9 cellular contexts compared by ENCODE assay signal in genomic region chr6:15327271-15327670, GRCh38.
DNase-seq lines count a peak whose midpoint lies in the region; ATAC-seq, FAIRE-seq and TF ChIP-seq lines count a peak whose summit lies in the region.
"Had no signal": no experiment of that assay in that cellular context is flagged by ENCODE, and none has a peak within 500 bp of the region (broad histone marks: within the 10 kb centered on the region; RNA-seq: fewer than 3 reads in every experiment).

No MANE protein-coding gene starts in this region.

- no peaks in the 10 kb centered on the region for H3K9me3 Mint-ChIP-seq in activated naive CD8-positive, alpha-beta T cell treated with anti-CD3 and anti-CD28 coated beads, Interleukin-2, amount 10 ng/mL, durations not matched to agents 7 days and 5 days

- H4K20me1 ChIP-seq in neural cell (ENCODE audit: insufficient read depth), result no peaks in the 10 kb centered on the region

- POLR2A ChIA-PET in activated naive CD8-positive, alpha-beta T cell treated with anti-CD3 and anti-CD28 coated beads, Interleukin-2, amount 10 ng/mL, durations not matched to agents 7 days and 5 days (lab: Charles Lee), result interaction anchor here (1.1 to 1.8 kb wide), 3 partner anchors 10 to 79 kb away, joined by 3 to 10 read pairs (median 4); no protein-coding TSS in a partner anchor

- no peaks in the 10 kb centered on the region for H3K36me3 ChIP-seq in neural cell (ENCODE audit: insufficient read depth, low read length)
- H3K36me3 ChIP-seq: heart right ventricle had no signal

- no peak overlapping the region for H2AFZ ChIP-seq in neural cell (ENCODE audit: low read depth, low read length)

- no peak overlapping the region for H3K9ac ChIP-seq in neural cell (ENCODE audit: low read length)

- H3K27me3 Mint-ChIP-seq in activated naive CD8-positive, alpha-beta T cell treated with anti-CD3 and anti-CD28 coated beads, Interleukin-2, amount 10 ng/mL, durations not matched to agents 7 days and 5 days, result no peaks in the 10 kb centered on the region

- peak overlapping the region; percentile 27 for H3K27ac Mint-ChIP-seq in activated naive CD8-positive, alpha-beta T cell treated with anti-CD3 and anti-CD28 coated beads, Interleukin-2, amount 10 ng/mL, durations not matched to agents 7 days and 5 days

- H3F3A ChIP-seq in neural cell (ENCODE audit: insufficient read depth, low read length, poor library complexity, severe bottlenecking), result no peaks in the 10 kb centered on the region

- H3K9me3 ChIP-seq in neural cell (ENCODE audit: low read length), result no peaks in the 10 kb centered on the region
- H3K9me3 ChIP-seq: heart right ventricle had no signal

- H3K27ac ChIP-seq in neural cell (ENCODE audit: low read length) (no peak overlapping the region), coronary artery (no peak overlapping the region)
- H3K27ac ChIP-seq: heart right ventricle had no signal

- ATAC-seq in GM18868 (IDR thresholded peaks at IDR 0.05; ENCODE audit: unreplicated experiment) (peak; percentile 51), HG03439 (IDR thresholded peaks at IDR 0.05; ENCODE audit: unreplicated experiment) (no peak), HG02973 (IDR thresholded peaks at IDR 0.05; ENCODE audit: unreplicated experiment) (no peak)
- peak; percentile 82 for ATAC-seq in activated naive CD8-positive, alpha-beta T cell treated with anti-CD3 and anti-CD28 coated beads, Interleukin-2, amount 10 ng/mL, durations not matched to agents 7 days and 5 days (ENCODE audit: low read depth)

- H3K79me2 ChIP-seq in neural cell (replicated peaks; ENCODE audit: insufficient read depth, low read length), result peaks cover 76% of the 10 kb centered on the region

- no peaks in the 10 kb centered on the region for H3K9me2 ChIP-seq in neural cell (ENCODE audit: insufficient read depth, low read length)

- peak overlapping the region; percentile 39 for H3K4me3 Mint-ChIP-seq in activated naive CD8-positive, alpha-beta T cell treated with anti-CD3 and anti-CD28 coated beads, Interleukin-2, amount 10 ng/mL, durations not matched to agents 7 days and 5 days

- no peak for TF ChIP-seq RAD21 in neural cell (conservative IDR thresholded peaks at IDR 0.05)

- FAIRE-seq in urothelium cell line (lab: Jason Lieb, UNC), result no peak

- no peak for TF ChIP-seq EP300 in neural cell (conservative IDR thresholded peaks at IDR 0.05; ENCODE audit: poor library complexity, severe bottlenecking)

- no peak overlapping the region for H3K4me2 ChIP-seq in neural cell (ENCODE audit: low read length)

- H3K4me1 Mint-ChIP-seq in activated naive CD8-positive, alpha-beta T cell treated with anti-CD3 and anti-CD28 coated beads, Interleukin-2, amount 10 ng/mL, durations not matched to agents 7 days and 5 days, result peaks cover 73% of the 10 kb centered on the region

- no peak overlapping the region for H3K4me3 ChIP-seq in neural cell (ENCODE audit: low read length)
- no peak overlapping the region for H3K4me3 ChIP-seq in coronary artery
- H3K4me3 ChIP-seq: heart right ventricle had no signal

- H3K36me3 Mint-ChIP-seq in activated naive CD8-positive, alpha-beta T cell treated with anti-CD3 and anti-CD28 coated beads, Interleukin-2, amount 10 ng/mL, durations not matched to agents 7 days and 5 days, result peaks cover 11% of the 10 kb centered on the region

- DNase-seq in NCI-H510A treated with DMSO at 0.1 percent for 48 hours (lab: John Stamatoyannopoulos, UW) (peak; percentile 8), coronary artery (ENCODE audit: low spot score) (no peak), urothelium cell line (ENCODE audit: low spot score) (no peak)
- DNase-seq in activated naive CD8-positive, alpha-beta T cell treated with anti-CD3 and anti-CD28 coated beads, Interleukin-2, amount 10 ng/mL, durations not matched to agents 7 days and 5 days, result no peak
- DNase-seq: heart right ventricle had no signal

- no peak for TF ChIP-seq CTCF in neural cell (IDR thresholded peaks at IDR 0.05; ENCODE audit: poor library complexity, severe bottlenecking)
- TF ChIP-seq CTCF in coronary artery (IDR thresholded peaks at IDR 0.05), result no peak

- no peaks in the 10 kb centered on the region for H3K27me3 ChIP-seq in neural cell (ENCODE audit: insufficient read depth, low read depth, low read length)
- H3K27me3 ChIP-seq: heart right ventricle had no signal

TF ChIP-seq in neural cell, 6 proteins besides CTCF, POLR2A, EP300 and RAD21:
- TF ChIP-seq SMC3 (conservative IDR thresholded peaks at IDR 0.05; ENCODE audit: poor library complexity) (peak; percentile 24), TAF1 (IDR thresholded peaks at IDR 0.05; ENCODE audit: low read depth) (no peak), EZH2 (IDR thresholded peaks at IDR 0.05; ENCODE audit: borderline replicate concordance, insufficient read depth, low read length, poor library complexity, severe bottlenecking) (no peak), POLR2AphosphoS5 (IDR thresholded peaks at IDR 0.05) (no peak), MXI1 (conservative IDR thresholded peaks at IDR 0.05; ENCODE audit: poor library complexity, severe bottlenecking) (no peak)
- TF ChIP-seq, protein P1, sequence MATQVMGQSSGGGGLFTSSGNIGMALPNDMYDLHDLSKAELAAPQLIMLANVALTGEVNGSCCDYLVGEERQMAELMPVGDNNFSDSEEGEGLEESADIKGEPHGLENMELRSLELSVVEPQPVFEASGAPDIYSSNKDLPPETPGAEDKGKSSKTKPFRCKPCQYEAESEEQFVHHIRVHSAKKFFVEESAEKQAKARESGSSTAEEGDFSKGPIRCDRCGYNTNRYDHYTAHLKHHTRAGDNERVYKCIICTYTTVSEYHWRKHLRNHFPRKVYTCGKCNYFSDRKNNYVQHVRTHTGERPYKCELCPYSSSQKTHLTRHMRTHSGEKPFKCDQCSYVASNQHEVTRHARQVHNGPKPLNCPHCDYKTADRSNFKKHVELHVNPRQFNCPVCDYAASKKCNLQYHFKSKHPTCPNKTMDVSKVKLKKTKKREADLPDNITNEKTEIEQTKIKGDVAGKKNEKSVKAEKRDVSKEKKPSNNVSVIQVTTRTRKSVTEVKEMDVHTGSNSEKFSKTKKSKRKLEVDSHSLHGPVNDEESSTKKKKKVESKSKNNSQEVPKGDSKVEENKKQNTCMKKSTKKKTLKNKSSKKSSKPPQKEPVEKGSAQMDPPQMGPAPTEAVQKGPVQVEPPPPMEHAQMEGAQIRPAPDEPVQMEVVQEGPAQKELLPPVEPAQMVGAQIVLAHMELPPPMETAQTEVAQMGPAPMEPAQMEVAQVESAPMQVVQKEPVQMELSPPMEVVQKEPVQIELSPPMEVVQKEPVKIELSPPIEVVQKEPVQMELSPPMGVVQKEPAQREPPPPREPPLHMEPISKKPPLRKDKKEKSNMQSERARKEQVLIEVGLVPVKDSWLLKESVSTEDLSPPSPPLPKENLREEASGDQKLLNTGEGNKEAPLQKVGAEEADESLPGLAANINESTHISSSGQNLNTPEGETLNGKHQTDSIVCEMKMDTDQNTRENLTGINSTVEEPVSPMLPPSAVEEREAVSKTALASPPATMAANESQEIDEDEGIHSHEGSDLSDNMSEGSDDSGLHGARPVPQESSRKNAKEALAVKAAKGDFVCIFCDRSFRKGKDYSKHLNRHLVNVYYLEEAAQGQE (IDR thresholded peaks at IDR 0.05; ENCODE audit: borderline replicate concordance), result no peak

Comparison
In these comparisons a context has a peak if more than half of its experiments do, and no peak if none do; other contexts are left out.
1. ATAC-seq: peak in GM18868 (single experiment) and activated naive CD8-positive, alpha-beta T cell treated with anti-CD3 and anti-CD28 coated beads, Interleukin-2, amount 10 ng/mL, durations not matched to agents 7 days and 5 days (single experiment); none in HG03439 (single experiment) and HG02973 (single experiment).